In the genomic region with DNA sequence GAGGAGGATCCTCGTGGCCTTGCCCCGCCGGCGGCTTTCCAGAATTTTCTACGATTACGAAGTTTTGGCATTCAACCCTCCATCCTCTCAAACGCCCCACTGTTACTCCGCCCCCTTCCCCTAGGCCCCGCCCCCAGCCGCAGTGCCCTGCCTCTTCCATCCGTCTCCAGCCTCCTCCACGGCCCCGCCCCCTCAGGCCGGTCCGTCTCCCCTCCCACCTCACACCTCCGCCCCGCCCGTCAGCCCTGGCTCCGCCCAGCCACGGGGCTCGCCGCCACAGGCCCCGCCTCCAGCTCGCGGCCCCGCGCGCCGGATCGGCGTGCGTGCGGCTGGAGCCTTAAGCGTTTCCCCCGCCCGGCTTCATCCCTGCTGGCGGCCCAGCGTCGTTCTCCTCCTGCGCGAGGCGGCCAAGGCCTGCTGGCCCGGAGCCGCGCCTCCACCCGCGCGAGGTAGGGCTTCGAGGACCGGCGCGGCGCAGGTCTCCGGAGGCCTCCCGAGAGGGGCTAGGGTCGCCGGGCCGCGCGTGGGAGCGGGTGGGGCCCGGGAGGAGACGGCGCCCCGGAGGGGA, we compare ENCODE assay signal across 8 cellular contexts. TPM values are rescaled to one million over a fixed set of nuclear protein-coding genes. Genes with fewer than 3 reads are reported as not detected.
DNase-seq lines count a peak whose midpoint lies in the region; ATAC-seq and TF ChIP-seq lines count a peak whose summit lies in the region.

A gene with protein sequence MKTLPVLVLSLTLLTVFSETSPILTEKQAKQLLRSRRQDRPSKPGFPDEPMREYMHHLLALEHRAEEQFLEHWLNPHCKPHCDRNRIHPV (minus strand): TSS at position 109 of the 568 bp plus-strand sequence. CDS start 18,110 bp downstream, outside the sequence.
A gene (plus strand): TSS at position 340 of the 568 bp plus-strand sequence. CDS start 645 bp downstream, outside the sequence.

- peak within 1 kb of the TSS; percentile 69 for H2AFZ ChIP-seq in fibroblast of lung (ENCODE audit: low read length)

- intact Hi-C loops in Panc1 (cut with micrococcal nuclease; ENCODE audit: unreplicated experiment): no loop called here
- intact Hi-C loops in natural killer cell (cut with micrococcal nuclease): loop anchor here (5.0 kb wide), 1 partner anchor 128 kb away; a partner anchor contains a TSS

- H3K4me1 Mint-ChIP-seq in natural killer cell: peaks cover 41 to 52% of the 10 kb centered on the region in 2 donors

- H3K9ac ChIP-seq in fibroblast of lung (ENCODE audit: insufficient read depth, low read length): peak within 1 kb of the TSS; percentile 82

- peak within 1 kb of the TSS; percentile 81 for H3K27ac ChIP-seq in Panc1 (ENCODE audit: low read length)
- H3K27ac ChIP-seq in fibroblast of lung (ENCODE audit: insufficient read depth, low read length): peak within 1 kb of the TSS; percentile 91

- H4K20me1 ChIP-seq in fibroblast of lung (ENCODE audit: control insufficient read depth, extremely low read depth, insufficient read depth, low read length): no peaks in the 10 kb centered on the region

- peak within 1 kb of the TSS; percentile 86 to 87 for H3K27ac Mint-ChIP-seq in natural killer cell

- CTCF ChIA-PET in Panc1 (lab: Charles Lee): interaction anchor here (1.0 kb wide), 1 partner anchor 54 kb away, joined by 4 read pairs; no protein-coding TSS in a partner anchor

- H3K27me3 ChIP-seq in Panc1 (ENCODE audit: control insufficient read depth, insufficient read depth, low read length): no peaks in the 10 kb centered on the region
- H3K27me3 ChIP-seq in fibroblast of lung (ENCODE audit: control insufficient read depth, insufficient read depth, low read length): no peaks in the 10 kb centered on the region

- peaks cover 4% of the 10 kb centered on the region; the same call in 1 of the 2 replicates for H3K36me3 ChIP-seq in Panc1 (ENCODE audit: control insufficient read depth, insufficient read depth, low read length)
- no peaks in the 10 kb centered on the region for H3K36me3 ChIP-seq in fibroblast of lung (ENCODE audit: control insufficient read depth, insufficient read depth, low read length)

- peak within 1 kb of the TSS; percentile 89 for H3K4me2 ChIP-seq in fibroblast of lung (ENCODE audit: extremely low read depth, insufficient read depth, low read length)

- in situ Hi-C loops in Panc1 (cut with HindIII; ENCODE audit: low pct_unique_long_range_greater_than_20kb, low sequenced_read_pairs): no loop called here

- peak within 1 kb of the TSS; percentile 79 to 85 for H3K4me3 ChIP-seq in Panc1 (ENCODE audit: low read depth in 2 of 2, low read length in 2 of 2)
- peak within 1 kb of the TSS; percentile 71 to 88 (median 79) for H3K4me3 ChIP-seq in fibroblast of lung (replicated peaks in 1 of 4; ENCODE audit: control extremely low read depth in 1 of 4, insufficient read depth in 1 of 4, low read depth in 3 of 4, low read length in 4 of 4)

- no TSS peak for BruUV-seq in Panc1 (replicated peaks; lab: Mats Ljungman, UMichigan)

- H3K36me3 Mint-ChIP-seq in natural killer cell: no peaks in the 10 kb centered on the region

- H3K4me1 ChIP-seq in Panc1 (ENCODE audit: control insufficient read depth, insufficient read depth, low read length): peaks cover 34% of the 10 kb centered on the region
- H3K4me1 ChIP-seq in fibroblast of lung (ENCODE audit: control insufficient read depth, extremely low read depth, insufficient read depth, low read length): peaks cover 11% of the 10 kb centered on the region

- H3K27me3 Mint-ChIP-seq in natural killer cell (ENCODE audit: low read depth in 2 of 2): no peaks in the 10 kb centered on the region

- H3K9me3 ChIP-seq in Panc1 (ENCODE audit: control insufficient read depth, insufficient read depth, low read depth, low read length): no peaks in the 10 kb centered on the region
- H3K9me3 ChIP-seq in fibroblast of lung (ENCODE audit: control insufficient read depth, insufficient read depth, low read depth, low read length): no peaks in the 10 kb centered on the region

- POLR2A ChIA-PET in Panc1 (lab: Charles Lee): interaction anchor here (0.7 kb wide), 1 partner anchor 280 kb away, joined by 5 read pairs; no protein-coding TSS in a partner anchor

- H3K4me3 Mint-ChIP-seq in natural killer cell: peak within 1 kb of the TSS; percentile 97

- H3K9me3 Mint-ChIP-seq in natural killer cell: no peaks in the 10 kb centered on the region

- peak; percentile 72 for DNase-seq in DMS79 treated with DMSO at 0.1 percent for 48 hours (lab: John Stamatoyannopoulos, UW)
- DNase-seq in KG1 (lab: John Stamatoyannopoulos, UW): peak; percentile 92
- DNase-seq in Panc1 (ENCODE audit: low read depth, low spot score): peak; percentile 54
- peak; percentile 98 to 99 for DNase-seq in activated T-helper 1 cell treated with anti-CD3 and anti-CD28 coated beads, Interleukin-2, amount 50 U/mL, for 16 hours (ENCODE audit: low read depth in 1 of 2, low spot score in 1 of 2)
- DNase-seq in fibroblast of lung (ENCODE audit: low read depth in 2 of 2): peak; percentile 90 to 96
- peak; percentile 98 for DNase-seq in natural killer cell
- peak; percentile 94 to 99 (median 98) for DNase-seq in stimulated activated naive CD4-positive, alpha-beta T cell (lab: John Stamatoyannopoulos, UW)

- H3K79me2 ChIP-seq in fibroblast of lung (ENCODE audit: control insufficient read depth, insufficient read depth, low read length): peaks cover 25% of the 10 kb centered on the region

- peak; percentile 72 for ATAC-seq in GM21786 (IDR thresholded peaks at IDR 0.05; ENCODE audit: unreplicated experiment)
- ATAC-seq in Panc1: peak; percentile 94
- peak; percentile 92 to 99 (median 93) for ATAC-seq in natural killer cell

- TF ChIP-seq CTCF in Panc1 (IDR thresholded peaks at IDR 0.05): no peak
- no peak for TF ChIP-seq CTCF in fibroblast of lung (conservative IDR thresholded peaks at IDR 0.05 in 1 of 2, IDR thresholded peaks at IDR 0.05 in 1 of 2; ENCODE audit: low read depth in 1 of 2, low read length in 2 of 2)
- TF ChIP-seq CTCF in natural killer cell (IDR thresholded peaks at IDR 0.05): no peak

RNA-seq across cellular contexts. Expression of the first gene that starts in this region (rescaled TPM):
- total RNA-seq in Panc1 (2021; ENCODE audit: unreplicated experiment) (3.4 TPM), fibroblast of lung (1.3 and 1.7 TPM in 2 replicates), natural killer cell (1 to 10 TPM; 3.4 to 4.8 (median 3.5) TPM)
- polyA plus RNA-seq in Panc1 (2012; ENCODE audit: insufficient read length): 2.2 TPM
- polyA plus RNA-seq in fibroblast of lung: 0.45 and 0.54 TPM in 2 replicates
- 0.80 and 0.84 TPM in 2 replicates for polyA plus RNA-seq in fibroblast of lung (2012)
- 1.2 TPM in 1 of 2 replicates, not detected in the other for polyA minus RNA-seq in fibroblast of lung (ENCODE audit: low replicate concordance)

RNA-seq across cellular contexts. Expression of the second gene that starts in this region (rescaled TPM):
- total RNA-seq in Panc1 (2021; ENCODE audit: unreplicated experiment) (19.1 TPM), fibroblast of lung (4.4 and 6.4 TPM in 2 replicates), natural killer cell (10 to 100 TPM; 19.3 to 31.0 (median 29.5) TPM)
- polyA plus RNA-seq in Panc1 (2012; ENCODE audit: insufficient read length): 8.1 TPM
- polyA plus RNA-seq in fibroblast of lung: 2.1 and 2.5 TPM in 2 replicates
- 2.1 and 2.3 TPM in 2 replicates for polyA plus RNA-seq in fibroblast of lung (2012)
- polyA minus RNA-seq in fibroblast of lung (ENCODE audit: low replicate concordance): 1.2 and 1.9 TPM in 2 replicates

Comparison
In these comparisons a context has a peak if more than half of its experiments do, and no peak if none do; other contexts are left out.
1. Peak in every context shown above with its lines: DNase-seq, ATAC-seq, H3K4me3 ChIP-seq and H3K27ac ChIP-seq.